Comparison of ENCODE assay signal across 1 cellular context in genomic region chr5:35012796-35013195, GRCh38.
TF ChIP-seq lines count a peak whose summit lies in the region.

No MANE protein-coding gene starts in this region.

TF ChIP-seq in GM12878, 131 proteins besides CTCF, POLR2A, EP300 and RAD21:
- TF ChIP-seq, protein P1, sequence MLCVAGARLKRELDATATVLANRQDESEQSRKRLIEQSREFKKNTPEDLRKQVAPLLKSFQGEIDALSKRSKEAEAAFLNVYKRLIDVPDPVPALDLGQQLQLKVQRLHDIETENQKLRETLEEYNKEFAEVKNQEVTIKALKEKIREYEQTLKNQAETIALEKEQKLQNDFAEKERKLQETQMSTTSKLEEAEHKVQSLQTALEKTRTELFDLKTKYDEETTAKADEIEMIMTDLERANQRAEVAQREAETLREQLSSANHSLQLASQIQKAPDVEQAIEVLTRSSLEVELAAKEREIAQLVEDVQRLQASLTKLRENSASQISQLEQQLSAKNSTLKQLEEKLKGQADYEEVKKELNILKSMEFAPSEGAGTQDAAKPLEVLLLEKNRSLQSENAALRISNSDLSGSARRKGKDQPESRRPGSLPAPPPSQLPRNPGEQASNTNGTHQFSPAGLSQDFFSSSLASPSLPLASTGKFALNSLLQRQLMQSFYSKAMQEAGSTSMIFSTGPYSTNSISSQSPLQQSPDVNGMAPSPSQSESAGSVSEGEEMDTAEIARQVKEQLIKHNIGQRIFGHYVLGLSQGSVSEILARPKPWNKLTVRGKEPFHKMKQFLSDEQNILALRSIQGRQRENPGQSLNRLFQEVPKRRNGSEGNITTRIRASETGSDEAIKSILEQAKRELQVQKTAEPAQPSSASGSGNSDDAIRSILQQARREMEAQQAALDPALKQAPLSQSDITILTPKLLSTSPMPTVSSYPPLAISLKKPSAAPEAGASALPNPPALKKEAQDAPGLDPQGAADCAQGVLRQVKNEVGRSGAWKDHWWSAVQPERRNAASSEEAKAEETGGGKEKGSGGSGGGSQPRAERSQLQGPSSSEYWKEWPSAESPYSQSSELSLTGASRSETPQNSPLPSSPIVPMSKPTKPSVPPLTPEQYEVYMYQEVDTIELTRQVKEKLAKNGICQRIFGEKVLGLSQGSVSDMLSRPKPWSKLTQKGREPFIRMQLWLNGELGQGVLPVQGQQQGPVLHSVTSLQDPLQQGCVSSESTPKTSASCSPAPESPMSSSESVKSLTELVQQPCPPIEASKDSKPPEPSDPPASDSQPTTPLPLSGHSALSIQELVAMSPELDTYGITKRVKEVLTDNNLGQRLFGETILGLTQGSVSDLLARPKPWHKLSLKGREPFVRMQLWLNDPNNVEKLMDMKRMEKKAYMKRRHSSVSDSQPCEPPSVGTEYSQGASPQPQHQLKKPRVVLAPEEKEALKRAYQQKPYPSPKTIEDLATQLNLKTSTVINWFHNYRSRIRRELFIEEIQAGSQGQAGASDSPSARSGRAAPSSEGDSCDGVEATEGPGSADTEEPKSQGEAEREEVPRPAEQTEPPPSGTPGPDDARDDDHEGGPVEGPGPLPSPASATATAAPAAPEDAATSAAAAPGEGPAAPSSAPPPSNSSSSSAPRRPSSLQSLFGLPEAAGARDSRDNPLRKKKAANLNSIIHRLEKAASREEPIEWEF (IDR thresholded peaks at IDR 0.05; ENCODE audit: insufficient replicate concordance, low read depth, low read length): no peak
- no peak for TF ChIP-seq SMC3 (IDR thresholded peaks at IDR 0.05; ENCODE audit: borderline replicate concordance, low read length)
- peak; percentile 63 for TF ChIP-seq RUNX3 (IDR thresholded peaks at IDR 0.05; ENCODE audit: low read length)
